In genomic region chr11:63843042-63843441, GRCh38 we compare ENCODE assay signal across 10 cellular contexts. TPM values are rescaled to one million over a fixed set of nuclear protein-coding genes. Genes with fewer than 3 reads are reported as not detected.
A peak's percentile ranks its signal among the peaks of the same experiment; 100 is the strongest.
DNase-seq lines count a peak whose midpoint lies in the region; ATAC-seq, FAIRE-seq and TF ChIP-seq lines count a peak whose summit lies in the region.
"Had no signal": no experiment of that assay in that cellular context is flagged by ENCODE, and none has a peak within 500 bp of the region (broad histone marks: within the 10 kb centered on the region; RNA-seq: fewer than 3 reads in every experiment).

No MANE protein-coding gene starts in this region.

- DNase-seq in OCI-LY7 (ENCODE audit: low spot score) (no peak), endothelial cell of umbilical vein (ENCODE audit: low read depth, low spot score) (no peak), GM13976 (ENCODE audit: low spot score) (no peak)
- no peak for DNase-seq in T-helper 2 cell treated with Interferon-gamma antibody and Interleukin-4, amounts not matched to agents 5 μg/mL and 100 μg/mL, for 36 hours (ENCODE audit: low spot score)
- DNase-seq: DMS153, T-helper 2 cell had no signal

- BruUV-seq in OCI-LY7 (replicated peaks; lab: Mats Ljungman, UMichigan) = no TSS peak
- BruUV-seq in endothelial cell of umbilical vein (replicated peaks; lab: Mats Ljungman, UMichigan) = no TSS peak

- H3K27ac Mint-ChIP-seq in T-helper 2 cell treated with Interferon-gamma antibody and Interleukin-4, amounts not matched to agents 5 μg/mL and 100 μg/mL, for 36 hours = no peak overlapping the region

- H3K79me2 ChIP-seq in OCI-LY7 (ENCODE audit: insufficient read depth, low read depth, low read length) (peaks cover 88% of the 10 kb centered on the region), endothelial cell of umbilical vein (ENCODE audit: control insufficient read depth, insufficient read depth, low read length) (peaks cover 82% of the 10 kb centered on the region)

- H3K9me1 ChIP-seq in endothelial cell of umbilical vein (replicated peaks; ENCODE audit: control insufficient read depth, extremely low read depth, insufficient read depth, low read length) = no peaks in the 10 kb centered on the region

- H3K27me3 ChIP-seq in endothelial cell of umbilical vein (ENCODE audit: control insufficient read depth in 2 of 2, insufficient read depth in 2 of 2, low read length in 2 of 2) = no peaks in the 10 kb centered on the region
- H3K27me3 ChIP-seq in neutrophil = no peaks in the 10 kb centered on the region

- ATAC-seq in HG02884 (IDR thresholded peaks at IDR 0.05; ENCODE audit: unreplicated experiment) (no peak), GM21619 (IDR thresholded peaks at IDR 0.05; ENCODE audit: unreplicated experiment) (no peak)

- no peak for TF ChIP-seq POLR2A in endothelial cell of umbilical vein (IDR thresholded peaks at IDR 0.05; ENCODE audit: low read depth, low read length)

- H4K20me1 ChIP-seq in OCI-LY7 (ENCODE audit: insufficient read depth, low read length) = peaks cover 42% of the 10 kb centered on the region
- peaks cover 6% of the 10 kb centered on the region for H4K20me1 ChIP-seq in endothelial cell of umbilical vein (replicated peaks; ENCODE audit: control insufficient read depth, extremely low read depth, insufficient read depth, low read length)

- H3K4me3 ChIP-seq in OCI-LY7 (ENCODE audit: low read depth, low read length, poor library complexity, severe bottlenecking) (no peak overlapping the region), endothelial cell of umbilical vein (replicated peaks in 1 of 3; ENCODE audit: insufficient read depth in 1 of 3, low read depth in 1 of 3, low read length in 3 of 3) (no peak overlapping the region), neutrophil (ENCODE audit: low read depth in 1 of 2, low read length in 1 of 2) (no peak overlapping the region)

- no peak overlapping the region for H3K4me3 Mint-ChIP-seq in T-helper 2 cell treated with Interferon-gamma antibody and Interleukin-4, amounts not matched to agents 5 μg/mL and 100 μg/mL, for 36 hours

- dilution Hi-C loops in endothelial cell of umbilical vein (cut with MboI; ENCODE audit: extremely low pct_ligation_motif_present, low sequenced_read_pairs) = no loop called here

- H3K4me2 ChIP-seq in OCI-LY7 (ENCODE audit: low read length) = 0 out of 2 replicates have a peak overlapping the region, but pooled peaks have one; percentile 34
- no peak overlapping the region for H3K4me2 ChIP-seq in endothelial cell of umbilical vein (ENCODE audit: insufficient read depth, low read length)

- peaks cover 30% of the 10 kb centered on the region for H3K36me3 Mint-ChIP-seq in T-helper 2 cell treated with Interferon-gamma antibody and Interleukin-4, amounts not matched to agents 5 μg/mL and 100 μg/mL, for 36 hours (ENCODE audit: low read depth)

- H3K4me1 ChIP-seq in OCI-LY7 (ENCODE audit: insufficient read depth, low read length, poor library complexity, severe bottlenecking) = peaks cover 33% of the 10 kb centered on the region
- H3K4me1 ChIP-seq in endothelial cell of umbilical vein (ENCODE audit: control insufficient read depth, extremely low read depth, insufficient read depth, low read length) = peaks cover 18% of the 10 kb centered on the region
- H3K4me1 ChIP-seq in neutrophil (ENCODE audit: control insufficient read depth in 1 of 2, insufficient read depth in 1 of 2, low read depth in 1 of 2, low read length in 1 of 2) = peaks cover 75 to 79% of the 10 kb centered on the region in 2 experiments

- FAIRE-seq in endothelial cell of umbilical vein (lab: Jason Lieb, UNC) = peak; percentile 24

- POLR2A ChIA-PET in OCI-LY7 (lab: Charles Lee) = interaction anchor here (0.7 to 1.8 kb wide), 4 partner anchors 10 to 31 kb away, joined by 3 to 11 read pairs (median 3); no protein-coding TSS in a partner anchor
- POLR2A ChIA-PET in endothelial cell of umbilical vein (lab: Charles Lee) = no interaction called here

- H3K9me3 Mint-ChIP-seq in T-helper 2 cell treated with Interferon-gamma antibody and Interleukin-4, amounts not matched to agents 5 μg/mL and 100 μg/mL, for 36 hours = no peaks in the 10 kb centered on the region

- H3K9me3 ChIP-seq in OCI-LY7 (ENCODE audit: low read length) (no peaks in the 10 kb centered on the region), endothelial cell of umbilical vein (replicated peaks; ENCODE audit: control insufficient read depth, insufficient read depth, low read length) (no peaks in the 10 kb centered on the region), neutrophil (no peaks in the 10 kb centered on the region)

- peak overlapping the region; percentile 50 for H3K27ac ChIP-seq in C4-2B
- no peak overlapping the region for H3K27ac ChIP-seq in OCI-LY7 (ENCODE audit: low read depth, low read length, poor library complexity, severe bottlenecking)
- H3K27ac ChIP-seq in endothelial cell of umbilical vein (ENCODE audit: insufficient read depth, low read depth, low read length) = no peak overlapping the region
- H3K27ac ChIP-seq in neutrophil = peak overlapping the region; percentile 57

- H3K9ac ChIP-seq in endothelial cell of umbilical vein (replicated peaks; ENCODE audit: extremely low read depth, insufficient read depth, low read length) = no peak overlapping the region

- H3K27me3 Mint-ChIP-seq in T-helper 2 cell treated with Interferon-gamma antibody and Interleukin-4, amounts not matched to agents 5 μg/mL and 100 μg/mL, for 36 hours (ENCODE audit: low read depth) = no peaks in the 10 kb centered on the region

- H3K9me2 ChIP-seq in OCI-LY7 (ENCODE audit: insufficient read depth, low read length) = no peaks in the 10 kb centered on the region

- H3K36me3 ChIP-seq in OCI-LY7 (ENCODE audit: insufficient read depth, low read length) = peaks cover 56% of the 10 kb centered on the region
- H3K36me3 ChIP-seq in endothelial cell of umbilical vein (ENCODE audit: control insufficient read depth in 2 of 2, extremely low read depth in 1 of 2, insufficient read depth in 2 of 2, low read length in 2 of 2) = peaks cover 0 to 3% of the 10 kb centered on the region in 2 experiments
- H3K36me3 ChIP-seq in neutrophil = peaks cover 32% of the 10 kb centered on the region

- CTCF ChIA-PET in OCI-LY7 (lab: Charles Lee; ENCODE audit: unreplicated experiment) = no interaction called here
- CTCF ChIA-PET in endothelial cell of umbilical vein (lab: Charles Lee) = interaction anchor here (16.7 kb wide), 1 partner anchor 102 kb away, joined by 264 read pairs; no protein-coding TSS in a partner anchor

- TF ChIP-seq CTCF in C4-2B (conservative IDR thresholded peaks at IDR 0.05) (no peak), OCI-LY7 (conservative IDR thresholded peaks at IDR 0.05; ENCODE audit: low read length) (no peak), endothelial cell of umbilical vein (IDR thresholded peaks at IDR 0.05; ENCODE audit: extremely low read depth in 1 of 2, insufficient read depth in 1 of 2, low read depth in 1 of 2, low read length in 2 of 2) (no peak), neutrophil (IDR thresholded peaks at IDR 0.05) (no peak), GM13976 (IDR thresholded peaks at IDR 0.05; ENCODE audit: borderline replicate concordance, control extremely low read depth, extremely low read depth, insufficient read depth, missing control alignments) (no peak)

- no peak overlapping the region for H2AFZ ChIP-seq in OCI-LY7 (ENCODE audit: low read length)
- H2AFZ ChIP-seq in endothelial cell of umbilical vein (ENCODE audit: low read depth, low read length) = no peak overlapping the region

- intact Hi-C loops in OCI-LY7 (cut with micrococcal nuclease; ENCODE audit: unreplicated experiment) = no loop called here
- intact Hi-C loops in endothelial cell of umbilical vein (cut with micrococcal nuclease) = no loop called here

- in situ Hi-C loops in GM13976 (cut with MboI; ENCODE audit: low sequenced_read_pairs, unreplicated experiment) = no loop called here

- peaks cover 46% of the 10 kb centered on the region for H3K4me1 Mint-ChIP-seq in T-helper 2 cell treated with Interferon-gamma antibody and Interleukin-4, amounts not matched to agents 5 μg/mL and 100 μg/mL, for 36 hours (ENCODE audit: low read depth)

TF ChIP-seq in endothelial cell of umbilical vein, 7 proteins besides CTCF, POLR2A, EP300 and RAD21 (continues in another document):
- no peak for TF ChIP-seq FOS (IDR thresholded peaks at IDR 0.05; ENCODE audit: borderline replicate concordance, insufficient read depth, low read length)
- TF ChIP-seq POLR2AphosphoS5 (IDR thresholded peaks at IDR 0.05; ENCODE audit: insufficient read depth, low read depth, low read length) = no peak
- no peak for TF ChIP-seq JUN (IDR thresholded peaks at IDR 0.05; ENCODE audit: borderline replicate concordance, insufficient read depth, insufficient read length, low read depth)
- TF ChIP-seq EZH2 (IDR thresholded peaks at IDR 0.05; ENCODE audit: borderline replicate concordance, low read depth, low read length, severe bottlenecking) = no peak
- no peak for TF ChIP-seq GATA2 (IDR thresholded peaks at IDR 0.05; ENCODE audit: insufficient read depth, insufficient read length, low read depth, low read length)
- TF ChIP-seq MAX (IDR thresholded peaks at IDR 0.05; ENCODE audit: insufficient read depth, insufficient read length) = no peak

RNA-seq across cellular contexts. Expression of gene MARK2, which starts 4.1 kb away (rescaled TPM):
- total RNA-seq in OCI-LY7 (2014; rRNA removed; shearing (Covaris generic)) = 20.8 and 22.7 TPM in 2 replicates
- total RNA-seq in OCI-LY7 (2022) (40.1 and 45.4 TPM in 2 replicates), endothelial cell of umbilical vein (33.4 and 34.7 TPM in 2 replicates)
- 16.6 and 16.7 TPM in 2 replicates for polyA plus RNA-seq in endothelial cell of umbilical vein
- polyA plus RNA-seq in endothelial cell of umbilical vein (2011; cell fraction: cytosol; rRNA removed) = 19.1 and 19.9 TPM in 2 replicates
- 23.1 and 28.7 TPM in 2 replicates for polyA plus RNA-seq in endothelial cell of umbilical vein (2011; cell fraction: nucleus; rRNA removed)
- 19.7 and 21.0 TPM in 2 replicates for polyA plus RNA-seq in endothelial cell of umbilical vein (2012)
- 18.3 and 34.6 TPM in 2 replicates for polyA minus RNA-seq in endothelial cell of umbilical vein
- 45.0 TPM for polyA minus RNA-seq in endothelial cell of umbilical vein (2011; cell fraction: cytosol; rRNA and poly(A)+ RNA removed)
- polyA minus RNA-seq in endothelial cell of umbilical vein (2011; cell fraction: nucleus; rRNA and poly(A)+ RNA removed) = 14.6 and 18.9 TPM in 2 replicates

RNA-seq across cellular contexts. Expression of gene SPINDOC, which starts 29.8 kb away (rescaled TPM):
- 57.9 and 71.1 TPM in 2 replicates for total RNA-seq in OCI-LY7 (2014; rRNA removed; shearing (Covaris generic))
- 81.6 and 81.8 TPM in 2 replicates for total RNA-seq in OCI-LY7 (2022)
- 51.5 and 54.5 TPM in 2 replicates for total RNA-seq in endothelial cell of umbilical vein
- 29.4 and 33.8 TPM in 2 replicates for polyA plus RNA-seq in endothelial cell of umbilical vein
- polyA plus RNA-seq in endothelial cell of umbilical vein (2011; cell fraction: cytosol; rRNA removed) = 28.8 and 40.1 TPM in 2 replicates
- 25.6 and 28.9 TPM in 2 replicates for polyA plus RNA-seq in endothelial cell of umbilical vein (2011; cell fraction: nucleus; rRNA removed)
- polyA plus RNA-seq in endothelial cell of umbilical vein (2012) = 38.6 and 39.9 TPM in 2 replicates
- polyA minus RNA-seq in endothelial cell of umbilical vein = 12.0 and 19.1 TPM in 2 replicates
- 26.4 TPM for polyA minus RNA-seq in endothelial cell of umbilical vein (2011; cell fraction: cytosol; rRNA and poly(A)+ RNA removed)
- 6.8 and 10.4 TPM in 2 replicates for polyA minus RNA-seq in endothelial cell of umbilical vein (2011; cell fraction: nucleus; rRNA and poly(A)+ RNA removed)

Comparison
In these comparisons a context has a peak if more than half of its experiments do, and no peak if none do; other contexts are left out.
1. H3K27ac ChIP-seq: peak in C4-2B (single experiment) and neutrophil (single experiment); none in OCI-LY7 (single experiment) and endothelial cell of umbilical vein (single experiment).